Comparison of ENCODE assay signal across 31 cellular contexts in the genomic region with DNA sequence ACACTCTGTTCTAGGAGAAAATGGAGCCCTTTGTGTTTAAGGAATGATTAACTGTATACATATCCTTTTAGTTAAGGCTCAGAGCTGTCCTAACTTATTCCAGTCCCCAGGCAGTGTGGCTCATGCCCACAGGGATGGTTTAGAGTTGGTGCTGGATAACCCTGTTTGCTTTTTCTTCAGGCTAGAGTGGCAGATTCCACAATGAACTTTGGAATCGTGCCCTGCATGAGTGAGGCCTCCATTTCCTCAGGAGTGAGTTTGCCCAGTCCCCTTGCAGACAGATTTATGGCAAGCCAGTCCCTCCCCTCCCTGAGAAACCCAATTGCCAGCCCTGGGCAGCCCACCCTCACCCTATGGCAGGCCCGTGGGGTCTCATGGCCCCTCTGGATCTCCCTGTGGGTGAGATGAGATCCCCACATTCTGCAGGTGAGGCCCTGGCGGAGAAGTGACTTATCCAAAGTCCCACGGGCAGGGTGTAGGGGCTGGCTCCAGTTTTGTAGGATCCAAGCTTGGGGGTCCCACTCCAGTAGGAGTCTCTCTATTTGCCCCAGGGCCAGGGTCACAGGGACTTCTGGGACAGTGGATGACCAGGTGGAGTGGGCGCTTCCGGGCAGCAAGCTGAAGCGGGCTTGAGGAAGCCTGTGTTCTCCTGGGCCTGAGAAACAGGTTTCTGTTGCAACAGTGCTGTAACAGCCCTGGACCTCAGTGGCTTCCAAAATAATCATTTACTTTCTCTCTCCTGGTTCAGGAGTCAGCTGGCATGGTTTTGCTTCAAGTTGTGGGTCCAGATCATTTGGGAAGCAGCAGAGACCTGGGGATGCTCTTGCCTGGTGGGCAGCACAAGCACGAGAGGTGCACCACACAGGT. TPM values are rescaled to one million over a fixed set of nuclear protein-coding genes. Genes with fewer than 3 reads are reported as not detected.
DNase-seq lines count a peak whose midpoint lies in the region; ATAC-seq, FAIRE-seq and TF ChIP-seq lines count a peak whose summit lies in the region.
"Had no signal": no experiment of that assay in that cellular context is flagged by ENCODE, and none has a peak within 500 bp of the region (broad histone marks: within the 10 kb centered on the region; RNA-seq: fewer than 3 reads in every experiment).

No MANE protein-coding gene starts in this region.

- no peak for DNase-seq in A549 (ENCODE audit: low read depth in 1 of 2, low spot score in 1 of 2)
- DNase-seq in hepatocyte (ENCODE audit: low spot score): no peak
- peak in 2 of 6 donors; percentile 45 to 47 for DNase-seq in pancreas
- DNase-seq in MG63: no peak
- no peak for DNase-seq in activated CD8-positive, alpha-beta memory T cell treated with anti-CD3 and anti-CD28 coated beads, Interleukin-2, amount 50 U/mL, for 4 hours
- DNase-seq in GF-D8 (lab: John Stamatoyannopoulos, UW): no peak
- DNase-seq: activated CD4-positive, alpha-beta T cell treated with anti-CD3 and anti-CD28 coated beads, Interleukin-2, amount 50 U/mL, for 48 hours; activated CD4-positive, CD25-positive, alpha-beta regulatory T cell treated with anti-CD3 and anti-CD28 coated beads, Interleukin-2, amount 50 U/mL, for 72 hours; activated naive CD4-positive, alpha-beta T cell treated with anti-CD3 and anti-CD28 coated beads, Interleukin-2, amount 10 ng/mL, durations not matched to agents 7 days and 5 days; adrenal gland; AML-193; CD4-positive, alpha-beta T cell; glutamatergic neuron; IMR-90; natural killer cell; NCI-H1048; NCI-H1694; NCI-H446; NCI-H748 treated with DMSO at 0.1 percent for 48 hours; occipital lobe; SHP77 treated with DMSO at 0.1 percent for 48 hours; stimulated activated CD4-positive, alpha-beta T cell treated with anti-CD3 and anti-CD28 coated beads, Interleukin-2, amount 100 ng/mL, for 24 hours; T-helper 2 cell had no signal

- H3K4me3 ChIP-seq in A549: no peak overlapping the region
- no peak overlapping the region for H3K4me3 ChIP-seq in hepatocyte
- no peak overlapping the region for H3K4me3 ChIP-seq in pancreas
- no peak overlapping the region for H3K4me3 ChIP-seq in MG63
- H3K4me3 ChIP-seq: adrenal gland, HAP-1, lung, Peyer's patch, thoracic aorta had no signal

- 75% methylated on average over 6 of the region's 8 CpGs for WGBS in A549 (ENCODE audit: missing lambda C conversion rate)
- WGBS in hepatocyte (ENCODE audit: low lambda C conversion rate, missing lambda C conversion rate): 96% methylated on average over 8 of the region's 8 CpGs
- WGBS in pancreas, 2 donors: 78 to 83% methylated on average over 8 of the region's 8 CpGs

- H3K79me2 ChIP-seq in hepatocyte: no peaks in the 10 kb centered on the region

- H3K4me1 ChIP-seq in A549 (peaks cover 15% of the 10 kb centered on the region), hepatocyte (ENCODE audit: insufficient read depth) (peaks cover 28% of the 10 kb centered on the region), pancreas (peaks cover 0 to 20% (median 9%) of the 10 kb centered on the region in 3 donors)
- H3K4me1 ChIP-seq: adrenal gland, HAP-1 had no signal

- H3K9me3 ChIP-seq in A549: no peaks in the 10 kb centered on the region
- H3K9me3 ChIP-seq in hepatocyte (ENCODE audit: low read depth): no peaks in the 10 kb centered on the region
- no peaks in the 10 kb centered on the region for H3K9me3 ChIP-seq in pancreas
- H3K9me3 ChIP-seq in MG63: no peaks in the 10 kb centered on the region
- H3K9me3 ChIP-seq: adrenal gland, HAP-1, Peyer's patch, thoracic aorta had no signal

- no peaks in the 10 kb centered on the region for H3K9me2 ChIP-seq in hepatocyte (replicated peaks; ENCODE audit: insufficient read depth)

- H3K27ac ChIP-seq in A549 (peak overlapping the region; percentile 57 to 60; a peak in 2 of 6 replicates), VCaP (peak overlapping the region; percentile 51; the same call in 1 of the 2 replicates), hepatocyte (peak overlapping the region; percentile 26), pancreas (peak overlapping the region in 1 of 4 donors; percentile 38)
- H3K27ac ChIP-seq: adrenal gland, thoracic aorta had no signal

- H4K20me1 ChIP-seq in hepatocyte (ENCODE audit: insufficient read depth, poor library complexity, severe bottlenecking): no peaks in the 10 kb centered on the region

- no peaks in the 10 kb centered on the region for H3K27me3 ChIP-seq in hepatocyte
- H3K27me3 ChIP-seq in pancreas: no peaks in the 10 kb centered on the region
- H3K27me3 ChIP-seq in MG63: no peaks in the 10 kb centered on the region
- H3K27me3 ChIP-seq: adrenal gland, Peyer's patch had no signal

- H3K36me3 ChIP-seq in hepatocyte (replicated peaks; ENCODE audit: insufficient read depth, low read depth) (no peaks in the 10 kb centered on the region), pancreas (no peaks in the 10 kb centered on the region), MG63 (no peaks in the 10 kb centered on the region)
- H3K36me3 ChIP-seq: adrenal gland, HAP-1, Peyer's patch, thoracic aorta had no signal

- FAIRE-seq in A549 (lab: Jason Lieb, UNC) (no peak), pancreas (lab: Jason Lieb, UNC) (no peak)
- FAIRE-seq: A204.1, GM12891 had no signal

- no peak for TF ChIP-seq POLR2A in A549 (IDR thresholded peaks at IDR 0.05; ENCODE audit: low read length)

- ATAC-seq in A549: no peak
- ATAC-seq in pancreas: peak; percentile 41 to 50 (median 47)
- no peak for ATAC-seq in GM21786 (IDR thresholded peaks at IDR 0.05; ENCODE audit: unreplicated experiment)
- ATAC-seq: natural killer cell had no signal

- H3K4me2 ChIP-seq in A549 (peak overlapping the region; percentile 32; the same call in 1 of the 3 replicates), hepatocyte (no peak overlapping the region)

- POLR2A ChIA-PET in A549 (lab: Yijun Ruan, JAX): no interaction called here

- TF ChIP-seq RAD21 in A549 (conservative IDR thresholded peaks at IDR 0.05 in 1 of 2, IDR thresholded peaks at IDR 0.05 in 1 of 2): no peak

- TF ChIP-seq CTCF in A549 (IDR thresholded peaks at IDR 0.05) (no peak), VCaP (conservative IDR thresholded peaks at IDR 0.05) (no peak), hepatocyte (IDR thresholded peaks at IDR 0.05; ENCODE audit: poor library complexity) (no peak), pancreas (IDR thresholded peaks at IDR 0.05) (no peak)

- intact Hi-C loops in pancreas (cut with DNase I): no loop called here

- TF ChIP-seq EP300 in A549 (IDR thresholded peaks at IDR 0.05): no peak

- CTCF ChIA-PET in A549 (lab: Yijun Ruan, JAX): interaction anchor here (0.9 to 4.7 kb wide), 3 partner anchors 8 to 58 kb away, joined by 3 to 42 read pairs (median 3); partner anchors contain the start of gene COMTD1

- no peak overlapping the region for H2AFZ ChIP-seq in hepatocyte

TF ChIP-seq in A549, 52 proteins besides CTCF, POLR2A, EP300 and RAD21:
- no peak for TF ChIP-seq NR3C1 (IDR thresholded peaks at IDR 0.05)
- TF ChIP-seq CBX2 (IDR thresholded peaks at IDR 0.05; ENCODE audit: borderline replicate concordance, low read depth): no peak
- TF ChIP-seq ZNF302 (CRISPR knock-in tag; IDR thresholded peaks at IDR 0.05): no peak
- TF ChIP-seq RFX5 (IDR thresholded peaks at IDR 0.05): no peak
- TF ChIP-seq EHMT2 (IDR thresholded peaks at IDR 0.05; ENCODE audit: low read depth): no peak
- TF ChIP-seq HEYL (CRISPR knock-in tag; IDR thresholded peaks at IDR 0.05): no peak
- no peak for TF ChIP-seq ZSCAN20 (CRISPR knock-in tag; IDR thresholded peaks at IDR 0.05)
- no peak for TF ChIP-seq HOXB5 (CRISPR knock-in tag; IDR thresholded peaks at IDR 0.05)
- TF ChIP-seq GATA3 (IDR thresholded peaks at IDR 0.05; ENCODE audit: borderline replicate concordance): no peak
- no peak for TF ChIP-seq CEBPB (IDR thresholded peaks at IDR 0.05)
- TF ChIP-seq MYC (IDR thresholded peaks at IDR 0.05; ENCODE audit: borderline replicate concordance, low read length): no peak

RNA-seq across cellular contexts. Expression of gene COMTD1, which starts 9.0 kb away (rescaled TPM):
- 9.5 and 9.8 TPM in 2 replicates for polyA plus RNA-seq in A549 (2011; rRNA removed)
- 57.8 and 74.6 TPM in 2 replicates for polyA plus RNA-seq in A549 (2012; cell fraction: cytosol; rRNA removed)
- 174 and 265 TPM in 2 replicates for polyA plus RNA-seq in A549 (2012; cell fraction: nucleus; rRNA removed)
- polyA plus RNA-seq in A549 (2017; fragmentation: RNase III; extraction: RNeasy Plus Mini Kit Qiagen cat#74134 plus additional on column Dnase treatment): 31.3 to 35.3 TPM (median 34.2 TPM) in 3 replicates
- polyA minus RNA-seq in A549 (2011; rRNA and poly(A)+ RNA removed): 2.1 and 3.2 TPM in 2 replicates
- total RNA-seq in hepatocyte: 19.2 and 36.7 TPM in 2 replicates
- polyA plus RNA-seq in hepatocyte: 46.4 and 51.9 TPM in 2 replicates
- 10 to 100 TPM; 54.1 to 99.4 (median 64.0) TPM for total RNA-seq in pancreas
- polyA plus RNA-seq in pancreas: 100 to 1,000 TPM; 153 to 318 TPM
- 18.1 and 33.0 TPM in 2 replicates for total RNA-seq in MG63 (2014; rRNA removed; shearing (Covaris generic); ENCODE audit: low replicate concordance)

RNA-seq across cellular contexts. Expression of gene VDAC2, which starts 34.1 kb away (rescaled TPM):
- polyA plus RNA-seq in A549 (2011; rRNA removed) (262 and 285 TPM in 2 replicates), A549 (2017; fragmentation: RNase III; extraction: RNeasy Plus Mini Kit Qiagen cat#74134 plus additional on column Dnase treatment) (273 to 292 TPM (median 276 TPM) in 3 replicates), hepatocyte (190 and 192 TPM in 2 replicates), pancreas (10 to 100 TPM; 56.6 to 81.9 TPM)
- 127 and 130 TPM in 2 replicates for polyA plus RNA-seq in A549 (2012; cell fraction: cytosol; rRNA removed)
- 60.2 and 94.6 TPM in 2 replicates for polyA plus RNA-seq in A549 (2012; cell fraction: nucleus; rRNA removed)
- 73.4 and 85.0 TPM in 2 replicates for polyA minus RNA-seq in A549 (2011; rRNA and poly(A)+ RNA removed)
- total RNA-seq in hepatocyte (167 and 172 TPM in 2 replicates), pancreas (100 to 1,000 TPM in 3 of 6 donors, 10 to 100 TPM in 3; 79.4 to 113 (median 96.4) TPM)
- 200 and 236 TPM in 2 replicates for total RNA-seq in MG63 (2014; rRNA removed; shearing (Covaris generic); ENCODE audit: low replicate concordance)

Comparison
In these comparisons a context has a peak if more than half of its experiments do, and no peak if none do; other contexts are left out.
1. ATAC-seq: peak in pancreas (4 of 4); none in A549 (0 of 2) and GM21786 (single experiment).